ENCODE assay signal across 20 cellular contexts in genomic region chr2:30109856-30110255, GRCh38.
"Had no signal": no experiment of that assay in that cellular context is flagged by ENCODE, and none has a peak within 500 bp of the region (broad histone marks: within the 10 kb centered on the region; RNA-seq: fewer than 3 reads in every experiment).

No MANE protein-coding gene starts in this region.

- DNase-seq: activated B cell treated with CpG ODN at 0.5 μM for 24 hours; activated CD4-positive, alpha-beta T cell treated with anti-CD3 and anti-CD28 coated beads, Interleukin-2, amount 10 ng/mL, durations not matched to agents 7 days and 5 days; activated CD8-positive, alpha-beta memory T cell treated with anti-CD3 and anti-CD28 coated beads, Interleukin-2, amount 50 U/mL, for 48 hours; activated gamma-delta T cell; activated T-cell treated with anti-CD3 and anti-CD28 coated beads, Interleukin-2, amount 50 U/mL, for 72 hours; caudate nucleus; foreskin melanocyte; head of caudate nucleus; left colon; natural killer cell; stimulated activated CD4-positive, alpha-beta T cell treated with anti-CD3 and anti-CD28 coated beads, Interleukin-4, amount 100 ng/mL, for 24 hours; stimulated activated naive CD4-positive, alpha-beta T cell; T-helper 2 cell had no signal

- H3K27ac ChIP-seq: right atrium auricular region, skin epidermis, tibial nerve had no signal

- H3K4me3 ChIP-seq: lung, right atrium auricular region, skin epidermis, tibial nerve had no signal

- FAIRE-seq: colon, TTC549 had no signal

- H3K4me1 ChIP-seq: right atrium auricular region, tibial nerve had no signal

- H3K9me3 ChIP-seq: right atrium auricular region, tibial nerve had no signal

- ATAC-seq: activated naive CD4-positive, alpha-beta T cell treated with anti-CD3 and anti-CD28 coated beads, Interleukin-2, amount 50 U/mL, for 72 hours; activated T-cell treated with anti-CD3 and anti-CD28 coated beads, Interleukin-2, amount 50 U/mL, for 72 hours; left colon; natural killer cell had no signal

- H3K27me3 ChIP-seq: right atrium auricular region, tibial nerve had no signal

- H3K36me3 ChIP-seq: right atrium auricular region, tibial nerve had no signal
